In genomic region chr14:95275507-95275906, GRCh38 we compare ENCODE assay signal across 20 cellular contexts. TPM values are rescaled to one million over a fixed set of nuclear protein-coding genes. Genes with fewer than 3 reads are reported as not detected.
DNase-seq lines count a peak whose midpoint lies in the region; ATAC-seq, FAIRE-seq and TF ChIP-seq lines count a peak whose summit lies in the region.
"Had no signal": no experiment of that assay in that cellular context is flagged by ENCODE, and none has a peak within 500 bp of the region (broad histone marks: within the 10 kb centered on the region; RNA-seq: fewer than 3 reads in every experiment).

No MANE protein-coding gene starts in this region.

- H3K9me3 Mint-ChIP-seq in stimulated activated memory B cell treated with anti-CD40 and anti-IgM and Interleukin-4, amounts not matched to agents 10 μg/mL and 1 μg/mL and 100 μg/mL, for 72 hours, result no peaks in the 10 kb centered on the region
- no peaks in the 10 kb centered on the region for H3K9me3 Mint-ChIP-seq in natural killer cell treated with Interleukin-12 subunit alpha and Interleukin-12 subunit beta and Interleukin-15 and Interleukin-18, amount 100 ng/mL, for 72 hours
- H3K9me3 Mint-ChIP-seq: CD8-positive, alpha-beta memory T cell had no signal

- no peak for DNase-seq in GM12891 (ENCODE audit: insufficient read length, low spot score)
- DNase-seq in RPMI8226, result peak; percentile 35
- DNase-seq in islet precursor cell, result peak; percentile 12
- DNase-seq in natural killer cell treated with Interleukin-12 subunit alpha and Interleukin-12 subunit beta and Interleukin-15 and Interleukin-18, amount 100 ng/mL, for 72 hours (ENCODE audit: low spot score), result no peak
- DNase-seq in Right ventricle myocardium superior, result no peak
- DNase-seq in SW 1271 (lab: John Stamatoyannopoulos, UW), result no peak
- DNase-seq: CD8-positive, alpha-beta memory T cell; DMS79; GOT3; MV-4-11; NCI-H187 treated with DMSO at 0.1 percent for 48 hours; NCI-H2227 treated with DMSO at 0.1 percent for 48 hours; NCI-H510A treated with DMSO at 0.1 percent for 48 hours; NCI-H774; SIG-M5 had no signal

- no peak for ATAC-seq in stimulated activated memory B cell treated with anti-CD40 and anti-IgM and Interleukin-4, amounts not matched to agents 10 μg/mL and 1 μg/mL and 100 μg/mL, for 72 hours
- ATAC-seq in GM19351 (IDR thresholded peaks at IDR 0.05; ENCODE audit: unreplicated experiment), result no peak
- no peak for ATAC-seq in natural killer cell treated with Interleukin-12 subunit alpha and Interleukin-12 subunit beta and Interleukin-15 and Interleukin-18, amount 100 ng/mL, for 72 hours
- ATAC-seq in Right ventricle myocardium superior (ENCODE audit: poor library complexity), result no peak
- ATAC-seq: SK-N-SH treated with all-trans-retinoic acid at 6 μM for 48 hours had no signal

- no peaks in the 10 kb centered on the region for H3K36me3 Mint-ChIP-seq in stimulated activated memory B cell treated with anti-CD40 and anti-IgM and Interleukin-4, amounts not matched to agents 10 μg/mL and 1 μg/mL and 100 μg/mL, for 72 hours
- H3K36me3 Mint-ChIP-seq in natural killer cell treated with Interleukin-12 subunit alpha and Interleukin-12 subunit beta and Interleukin-15 and Interleukin-18, amount 100 ng/mL, for 72 hours, result no peaks in the 10 kb centered on the region
- H3K36me3 Mint-ChIP-seq: CD8-positive, alpha-beta memory T cell had no signal

- H3K27ac Mint-ChIP-seq in stimulated activated memory B cell treated with anti-CD40 and anti-IgM and Interleukin-4, amounts not matched to agents 10 μg/mL and 1 μg/mL and 100 μg/mL, for 72 hours, result peak overlapping the region; percentile 20
- H3K27ac Mint-ChIP-seq in natural killer cell treated with Interleukin-12 subunit alpha and Interleukin-12 subunit beta and Interleukin-15 and Interleukin-18, amount 100 ng/mL, for 72 hours, result no peak overlapping the region
- H3K27ac Mint-ChIP-seq: CD8-positive, alpha-beta memory T cell had no signal

- H3K4me1 Mint-ChIP-seq in stimulated activated memory B cell treated with anti-CD40 and anti-IgM and Interleukin-4, amounts not matched to agents 10 μg/mL and 1 μg/mL and 100 μg/mL, for 72 hours, result peaks cover 8% of the 10 kb centered on the region
- peaks cover 0 to 4% of the 10 kb centered on the region in 2 donors for H3K4me1 Mint-ChIP-seq in natural killer cell treated with Interleukin-12 subunit alpha and Interleukin-12 subunit beta and Interleukin-15 and Interleukin-18, amount 100 ng/mL, for 72 hours (ENCODE audit: low read depth in 2 of 2)

- no peaks in the 10 kb centered on the region for H3K27me3 Mint-ChIP-seq in stimulated activated memory B cell treated with anti-CD40 and anti-IgM and Interleukin-4, amounts not matched to agents 10 μg/mL and 1 μg/mL and 100 μg/mL, for 72 hours
- H3K27me3 Mint-ChIP-seq in natural killer cell treated with Interleukin-12 subunit alpha and Interleukin-12 subunit beta and Interleukin-15 and Interleukin-18, amount 100 ng/mL, for 72 hours, result peaks cover 12 to 27% of the 10 kb centered on the region in 2 donors

- FAIRE-seq in GM12891 (lab: Jason Lieb, UNC), result peak; percentile 41
- FAIRE-seq: GM19239 had no signal

- no peak for TF ChIP-seq POLR2A in GM12891 (IDR thresholded peaks at IDR 0.05; ENCODE audit: low read depth, low read length)

- intact Hi-C loops in Right ventricle myocardium superior (cut with DNase I), result no loop called here

- no peak overlapping the region for H3K4me3 Mint-ChIP-seq in stimulated activated memory B cell treated with anti-CD40 and anti-IgM and Interleukin-4, amounts not matched to agents 10 μg/mL and 1 μg/mL and 100 μg/mL, for 72 hours
- no peak overlapping the region for H3K4me3 Mint-ChIP-seq in natural killer cell treated with Interleukin-12 subunit alpha and Interleukin-12 subunit beta and Interleukin-15 and Interleukin-18, amount 100 ng/mL, for 72 hours

TF ChIP-seq in GM12891, 5 proteins besides CTCF, POLR2A, EP300 and RAD21:
- TF ChIP-seq POU2F2 (IDR thresholded peaks at IDR 0.05; ENCODE audit: low read depth, low read length) (no peak), SPI1 (IDR thresholded peaks at IDR 0.05; ENCODE audit: low read depth, low read length) (no peak), TAF1 (IDR thresholded peaks at IDR 0.05; ENCODE audit: low read depth, low read length) (no peak), PAX5 (IDR thresholded peaks at IDR 0.05; ENCODE audit: insufficient read depth, low read length, severe bottlenecking) (no peak), POLR2AphosphoS5 (IDR thresholded peaks at IDR 0.05; ENCODE audit: low read depth, low read length) (no peak)
TF ChIP-seq in GM12891: peak in this region for 0.

RNA-seq across cellular contexts. Expression of gene CLMN, which starts 44.2 kb away (rescaled TPM):
- polyA plus RNA-seq in GM12891 (2012; ENCODE audit: low read depth, missing spikeins), result 15.1 TPM
- total RNA-seq in natural killer cell treated with Interleukin-12 subunit alpha and Interleukin-12 subunit beta and Interleukin-15 and Interleukin-18, amount 100 ng/mL, for 72 hours, result 1 to 10 TPM; 2.6 to 3.5 TPM
- 9.0 TPM for total RNA-seq in Right ventricle myocardium superior
- total RNA-seq: G401 had no signal

Comparison
In these comparisons a context has a peak if more than half of its experiments do, and no peak if none do; other contexts are left out.
1. DNase-seq: peak in RPMI8226 (single experiment) and islet precursor cell (single experiment); none in GM12891 (single experiment), natural killer cell treated with Interleukin-12 subunit alpha and Interleukin-12 subunit beta and Interleukin-15 and Interleukin-18, amount 100 ng/mL, for 72 hours (single experiment), Right ventricle myocardium superior (single experiment) and SW 1271 (0 of 2).